Comparison of ENCODE assay signal across 1 cellular context in the genomic region with DNA sequence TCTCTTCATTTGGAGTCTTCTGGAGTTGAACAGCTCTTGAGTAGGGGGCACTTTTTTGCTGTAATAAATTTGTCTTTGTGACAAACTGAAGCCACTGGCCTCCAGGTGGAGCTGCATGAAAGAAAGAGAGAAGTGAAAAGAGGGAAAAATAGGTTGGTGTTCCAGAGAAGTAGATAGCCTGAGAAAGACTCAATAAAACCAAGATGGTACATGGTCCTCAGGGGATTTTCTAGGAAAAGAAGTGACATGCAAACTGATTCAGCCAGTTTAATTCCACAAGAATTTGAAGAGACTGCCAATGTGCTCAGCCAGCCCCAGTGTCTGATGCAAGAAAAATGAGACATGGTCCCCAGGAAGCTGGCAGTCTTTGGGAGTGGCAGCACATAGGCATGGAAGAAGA.
TF ChIP-seq lines count a peak whose summit lies in the region.

No MANE protein-coding gene starts in this region.

TF ChIP-seq in H1, 55 proteins besides CTCF, POLR2A, EP300 and RAD21 (continued from another document):
- TF ChIP-seq CBX8 (IDR thresholded peaks at IDR 0.05; ENCODE audit: borderline replicate concordance, low read depth, low read length) (no peak), PHF8 (conservative IDR thresholded peaks at IDR 0.05; ENCODE audit: low read depth, low read length) (no peak), JUN (IDR thresholded peaks at IDR 0.05; ENCODE audit: low read depth, low read length) (no peak)
